In genomic region chr2:160583162-160583522, GRCh38 we compare ENCODE assay signal across 8 cellular contexts.
A peak's percentile ranks its signal among the peaks of the same experiment; 100 is the strongest.
DNase-seq lines count a peak whose midpoint lies in the region; ATAC-seq and TF ChIP-seq lines count a peak whose summit lies in the region.

No MANE protein-coding gene starts in this region.

- CTCF ChIA-PET in Panc1 (lab: Charles Lee) = interaction anchor here (0.7 kb wide), 1 partner anchor 508 kb away, joined by 3 read pairs; no protein-coding TSS in a partner anchor

- no peaks in the 10 kb centered on the region; the same call in 1 of the 2 replicates for H3K27me3 ChIP-seq in Panc1 (ENCODE audit: control insufficient read depth, insufficient read depth, low read length)
- no peaks in the 10 kb centered on the region for H3K27me3 ChIP-seq in gastroesophageal sphincter
- no peaks in the 10 kb centered on the region for H3K27me3 ChIP-seq in psoas muscle (ENCODE audit: insufficient read depth in 3 of 3, low read length in 2 of 3)

- TF ChIP-seq CTCF in Panc1 (IDR thresholded peaks at IDR 0.05) (no peak), gastroesophageal sphincter (IDR thresholded peaks at IDR 0.05) (no peak), psoas muscle (IDR thresholded peaks at IDR 0.05) (no peak)

- no peak overlapping the region; the same call in 1 of the 2 replicates for H3K27ac ChIP-seq in Panc1 (ENCODE audit: low read length)
- H3K27ac ChIP-seq in gastroesophageal sphincter = peak overlapping the region; percentile 70 to 89 (median 78)
- H3K27ac ChIP-seq in psoas muscle = no peak overlapping the region

- no peak for TF ChIP-seq POLR2A in gastroesophageal sphincter (IDR thresholded peaks at IDR 0.05)

- peak; percentile 71 for ATAC-seq in Panc1
- ATAC-seq in gastroesophageal sphincter = peak; percentile 31
- ATAC-seq in psoas muscle = peak in 3 of 4 donors; percentile 21 to 27 (median 25)
- no peak for ATAC-seq in HG03097 (IDR thresholded peaks at IDR 0.05; ENCODE audit: low FRiP score, unreplicated experiment)
- no peak for ATAC-seq in GM21619 (IDR thresholded peaks at IDR 0.05; ENCODE audit: unreplicated experiment)
- no peak for ATAC-seq in HG03378 (IDR thresholded peaks at IDR 0.05; ENCODE audit: unreplicated experiment)

- in situ Hi-C loops in Panc1 (cut with HindIII; ENCODE audit: low pct_unique_long_range_greater_than_20kb, low sequenced_read_pairs) = no loop called here

- H3K36me3 ChIP-seq in Panc1 (ENCODE audit: control insufficient read depth, insufficient read depth, low read length) (no peaks in the 10 kb centered on the region), gastroesophageal sphincter (no peaks in the 10 kb centered on the region), psoas muscle (ENCODE audit: insufficient read depth in 1 of 2, low read depth in 1 of 2) (no peaks in the 10 kb centered on the region)

- H3K4me3 ChIP-seq in Panc1 (ENCODE audit: low read depth in 2 of 2, low read length in 2 of 2) (no peak overlapping the region), gastroesophageal sphincter (no peak overlapping the region), psoas muscle (no peak overlapping the region)

- 7 to 11% methylated on average over 1 of the region's 1 CpG for WGBS in gastroesophageal sphincter (ENCODE audit: low coverage in 1 of 2), 2 donors
- 4 to 11% (median 6%) methylated on average over 1 of the region's 1 CpG for WGBS in psoas muscle, 3 donors

- DNase-seq in EH (ENCODE audit: low read depth) = peak; percentile 94
- no peak for DNase-seq in Panc1 (ENCODE audit: low read depth, low spot score)
- DNase-seq in psoas muscle = no peak
- no peak for DNase-seq in DMS79 treated with DMSO at 0.1 percent for 48 hours (lab: John Stamatoyannopoulos, UW)

- H3K9me3 ChIP-seq in Panc1 (ENCODE audit: control insufficient read depth, insufficient read depth, low read depth, low read length) (no peaks in the 10 kb centered on the region), gastroesophageal sphincter (no peaks in the 10 kb centered on the region), psoas muscle (no peaks in the 10 kb centered on the region)

- no peak for TF ChIP-seq EP300 in gastroesophageal sphincter (IDR thresholded peaks at IDR 0.05)

- intact Hi-C loops in Panc1 (cut with micrococcal nuclease; ENCODE audit: unreplicated experiment) = no loop called here
- intact Hi-C loops in psoas muscle (cut with DNase I) = no loop called here

- no TSS peak for BruUV-seq in Panc1 (replicated peaks; lab: Mats Ljungman, UMichigan)

- POLR2A ChIA-PET in Panc1 (lab: Charles Lee) = no interaction called here

- no peaks in the 10 kb centered on the region for H3K4me1 ChIP-seq in Panc1 (ENCODE audit: control insufficient read depth, insufficient read depth, low read length)
- peaks cover 14 to 39% (median 16%) of the 10 kb centered on the region in 3 donors for H3K4me1 ChIP-seq in gastroesophageal sphincter
- peaks cover 15% of the 10 kb centered on the region for H3K4me1 ChIP-seq in psoas muscle

Comparison
In these comparisons a context has a peak if more than half of its experiments do, and no peak if none do; other contexts are left out.
1. ATAC-seq: peak in Panc1 (single experiment), gastroesophageal sphincter (single experiment) and psoas muscle (3 of 4); none in HG03097 (single experiment), GM21619 (single experiment) and HG03378 (single experiment).
2. H3K27ac ChIP-seq: peak in gastroesophageal sphincter (4 of 4); none in Panc1 (single experiment) and psoas muscle (single experiment).